25 cellular contexts compared by ENCODE assay signal in genomic region chr6:140590641-140591040, GRCh38.
DNase-seq lines count a peak whose midpoint lies in the region; ATAC-seq and TF ChIP-seq lines count a peak whose summit lies in the region.
"Had no signal": no experiment of that assay in that cellular context is flagged by ENCODE, and none has a peak within 500 bp of the region (broad histone marks: within the 10 kb centered on the region; RNA-seq: fewer than 3 reads in every experiment).

No MANE protein-coding gene starts in this region.

- TF ChIP-seq CTCF in HFFc6 (IDR thresholded peaks at IDR 0.05) (no peak), fibroblast of mammary gland (conservative IDR thresholded peaks at IDR 0.05; ENCODE audit: control insufficient read depth, insufficient read depth, low read depth, low read length) (no peak), GM13976 (IDR thresholded peaks at IDR 0.05; ENCODE audit: borderline replicate concordance, control extremely low read depth, extremely low read depth, insufficient read depth, missing control alignments) (no peak)

- H3K4me1 Mint-ChIP-seq in HFFc6 (ENCODE audit: low read depth) = peaks cover 15% of the 10 kb centered on the region
- H3K4me1 Mint-ChIP-seq: CD14-positive monocyte, GM23338 had no signal

- H3K9me3 Mint-ChIP-seq in HFFc6 = peaks cover 11% of the 10 kb centered on the region

- in situ Hi-C loops in GM13976 (cut with MboI; ENCODE audit: low sequenced_read_pairs, unreplicated experiment) = no loop called here

- H3K4me3 Mint-ChIP-seq in HFFc6 = no peak overlapping the region
- H3K4me3 Mint-ChIP-seq: CD14-positive monocyte, GM23338 had no signal

- DNase-seq in EH (ENCODE audit: low read depth) (peak; percentile 65), HFFc6 (no peak), amniotic epithelial cell (ENCODE audit: low read depth) (peak; percentile 46), fibroblast of mammary gland (ENCODE audit: low read depth) (peak; percentile 27), AG20443 (ENCODE audit: low spot score) (no peak), GM13976 (ENCODE audit: low spot score) (no peak)
- DNase-seq: AML-193, DMS79 treated with DMSO at 0.1 percent for 48 hours, GDM1, MV-4-11, NCI-H1694 treated with DMSO at 0.1 percent for 48 hours, NCI-H2107, NCI-H2227 treated with DMSO at 0.1 percent for 48 hours, NCI-H510A treated with DMSO at 0.1 percent for 48 hours, NCI-H774, OCI-M1, RPMI8226, SW 1271 had no signal

- peaks cover under 1% of the 10 kb centered on the region; the same call in 1 of the 2 replicates for H3K27me3 Mint-ChIP-seq in HFFc6 (ENCODE audit: insufficient read depth)

- H3K4me3 ChIP-seq in fibroblast of mammary gland (ENCODE audit: control insufficient read depth, low read depth, low read length) = no peak overlapping the region
- H3K4me3 ChIP-seq: A549, GM23338, K562 had no signal

- H3K27ac Mint-ChIP-seq in HFFc6 = peak overlapping the region; percentile 2; the same call in 1 of the 2 replicates
- H3K27ac Mint-ChIP-seq: CD14-positive monocyte, GM23338 had no signal

- H3K36me3 Mint-ChIP-seq in HFFc6 (ENCODE audit: low read depth) = peaks cover 32% of the 10 kb centered on the region
- H3K36me3 Mint-ChIP-seq: CD14-positive monocyte had no signal

- no peak for ATAC-seq in HG03139 (IDR thresholded peaks at IDR 0.05; ENCODE audit: unreplicated experiment)
- no peak for ATAC-seq in HG02970 (IDR thresholded peaks at IDR 0.05; ENCODE audit: low FRiP score, unreplicated experiment)
- ATAC-seq: A549, GM23338, HCT116, K562 had no signal

Comparison
In these comparisons a context has a peak if more than half of its experiments do, and no peak if none do; other contexts are left out.
1. DNase-seq: peak in EH (single experiment), amniotic epithelial cell (single experiment) and fibroblast of mammary gland (single experiment); none in HFFc6 (single experiment), AG20443 (single experiment) and GM13976 (single experiment).